In the genomic region with DNA sequence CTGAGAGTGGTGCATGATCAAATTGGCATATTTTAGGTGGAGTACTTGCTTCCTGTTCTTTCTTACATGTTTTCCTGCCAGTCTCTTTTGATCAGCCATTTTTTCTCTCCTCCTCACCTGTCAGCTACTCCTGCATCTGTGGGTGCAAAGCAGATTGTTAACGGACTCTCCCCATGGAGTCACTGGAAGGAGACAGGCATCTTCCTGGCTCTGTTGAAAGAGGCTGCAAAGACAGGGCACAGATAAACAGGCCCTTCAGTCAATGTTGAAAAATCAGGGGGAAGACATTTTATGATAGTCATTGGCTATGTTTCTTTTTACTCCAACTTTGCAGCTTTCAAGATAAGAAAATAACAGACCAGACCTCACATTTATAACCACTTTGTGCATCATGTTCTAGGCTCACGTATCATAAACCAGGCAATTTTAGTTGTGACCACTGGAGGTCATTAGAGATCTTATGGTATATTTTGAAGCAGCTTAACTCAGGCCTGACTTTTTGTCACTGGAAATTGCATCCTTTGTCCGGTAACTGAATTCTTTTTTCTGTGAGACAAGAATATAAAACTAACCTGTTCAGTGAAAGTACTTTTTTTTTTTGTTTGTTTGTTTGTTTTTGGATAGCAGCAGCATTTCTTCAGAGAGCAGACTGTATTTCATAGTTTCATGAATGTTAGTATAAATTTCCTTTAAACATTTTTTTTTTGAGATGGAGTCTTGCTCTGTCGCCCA, we compare ENCODE assay signal across 8 cellular contexts. TPM values are rescaled to one million over a fixed set of nuclear protein-coding genes. Genes with fewer than 3 reads are reported as not detected.
DNase-seq lines count a peak whose midpoint lies in the region; ATAC-seq, FAIRE-seq and TF ChIP-seq lines count a peak whose summit lies in the region.

No MANE protein-coding gene starts in this region.

- intact Hi-C loops in mucosa of descending colon (cut with DNase I, micrococcal nuclease), result loop anchor here (5.0 to 10.0 kb wide), 2 partner anchors 546 to 549 kb away; no protein-coding TSS in a partner anchor

- DNase-seq in A172 (ENCODE audit: low spot score), result peak; percentile 53
- peak; percentile 45 for DNase-seq in GM10266 (ENCODE audit: extremely low spot score)
- peak; percentile 77 for DNase-seq in NAMALWA (ENCODE audit: low spot score)
- DNase-seq in SHP77 (lab: John Stamatoyannopoulos, UW), result peak; percentile 59 to 74
- peak in 1 of 3 donors; percentile 41 for DNase-seq in mucosa of descending colon

- TF ChIP-seq CTCF in GM10266 (IDR thresholded peaks at IDR 0.05; ENCODE audit: control insufficient read depth, insufficient read depth, low read depth, missing control alignments) (peak; percentile 75), mucosa of descending colon (IDR thresholded peaks at IDR 0.05) (peak; percentile 63)

- ATAC-seq in HG02571 (IDR thresholded peaks at IDR 0.05; ENCODE audit: unreplicated experiment) (peak; percentile 44), mucosa of descending colon (peak; percentile 64), GM19397 (IDR thresholded peaks at IDR 0.05; ENCODE audit: unreplicated experiment) (no peak)

- FAIRE-seq in endometrium (lab: Jason Lieb, UNC), result peak; percentile 94

- no peaks in the 10 kb centered on the region for H3K9me3 ChIP-seq in mucosa of descending colon

- peaks cover 16% of the 10 kb centered on the region for H3K4me1 ChIP-seq in mucosa of descending colon (ENCODE audit: low read depth)

- H3K36me3 ChIP-seq in mucosa of descending colon (ENCODE audit: low read depth), result no peaks in the 10 kb centered on the region

- no peak overlapping the region for H3K4me3 ChIP-seq in mucosa of descending colon

RNA-seq across cellular contexts. Expression of a gene that starts 20.1 kb away (rescaled TPM):
- total RNA-seq in A172 (2014; rRNA removed; shearing (Covaris generic)), result not detected in 2 replicates
- not detected for total RNA-seq in mucosa of descending colon

RNA-seq across cellular contexts. Expression of a gene that starts 42.4 kb away (rescaled TPM):
- 11.9 and 18.3 TPM in 2 replicates for total RNA-seq in A172 (2014; rRNA removed; shearing (Covaris generic))
- 10 to 100 TPM; 16.1 to 29.8 (median 24.0) TPM for total RNA-seq in mucosa of descending colon
